Comparison of ENCODE assay signal across 8 cellular contexts in the genomic region with DNA sequence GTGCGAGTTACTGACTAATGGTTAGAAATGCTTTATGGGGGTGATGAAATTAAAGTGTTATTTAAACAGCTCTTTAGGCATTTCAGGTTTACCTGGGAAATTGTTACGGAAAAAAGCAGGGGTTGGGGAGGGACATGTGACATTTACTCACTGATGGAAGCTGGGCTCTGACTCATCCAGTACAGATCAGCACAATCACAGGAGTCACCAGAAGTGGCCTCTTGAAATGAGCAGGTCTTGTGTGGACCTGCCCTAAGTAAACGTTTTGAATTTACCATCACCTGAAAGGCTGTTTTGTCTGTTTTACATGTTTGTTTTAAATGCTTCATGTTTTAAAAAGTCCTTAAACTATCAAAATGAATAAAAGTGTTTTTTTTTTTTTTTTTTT. TPM values are rescaled to one million over a fixed set of nuclear protein-coding genes. Genes with fewer than 3 reads are reported as not detected.
A peak's percentile ranks its signal among the peaks of the same experiment; 100 is the strongest.
DNase-seq lines count a peak whose midpoint lies in the region; ATAC-seq and TF ChIP-seq lines count a peak whose summit lies in the region.

No MANE protein-coding gene starts in this region.

- 49 to 58% methylated on average over 3 of the region's 3 CpGs for WGBS in thyroid gland, 2 donors

- DNase-seq in AG08395 (ENCODE audit: low spot score) (peak; percentile 50), fibroblast of villous mesenchyme (ENCODE audit: low read depth) (peak; percentile 64), thyroid gland (peak; percentile 43 to 45), activated gamma-delta T cell (lab: John Stamatoyannopoulos, UW) (no peak)

- no peak overlapping the region for H3K27ac ChIP-seq in SU-DHL-6 (ENCODE audit: low read depth, low read length)
- H3K27ac ChIP-seq in thyroid gland, result peak overlapping the region in 2 of 3 donors; percentile 11 to 22

- H3K4me2 ChIP-seq in SU-DHL-6 (ENCODE audit: low read depth, low read length, poor library complexity, severe bottlenecking), result peak overlapping the region; percentile 77

- H3K4me3 ChIP-seq in SU-DHL-6 (ENCODE audit: insufficient read depth, low read length, poor library complexity, severe bottlenecking) (no peak overlapping the region), fibroblast of villous mesenchyme (ENCODE audit: low read depth, low read length) (no peak overlapping the region), thyroid gland (replicated peaks in 1 of 3) (no peak overlapping the region)

- peak; percentile 28 for ATAC-seq in HG03442 (IDR thresholded peaks at IDR 0.05; ENCODE audit: unreplicated experiment)
- ATAC-seq in GM21825 (IDR thresholded peaks at IDR 0.05; ENCODE audit: unreplicated experiment), result no peak
- ATAC-seq in GM18870 (IDR thresholded peaks at IDR 0.05; ENCODE audit: unreplicated experiment), result no peak

- no peaks in the 10 kb centered on the region for H3F3A ChIP-seq in SU-DHL-6 (ENCODE audit: insufficient read depth)

- intact Hi-C loops in thyroid gland (cut with DNase I), result no loop called here

- H3K79me2 ChIP-seq in SU-DHL-6 (ENCODE audit: insufficient read depth, low read length), result peaks cover 72% of the 10 kb centered on the region

- H3K9me2 ChIP-seq in SU-DHL-6 (replicated peaks; ENCODE audit: insufficient read depth, low read length), result no peaks in the 10 kb centered on the region

- TF ChIP-seq CTCF in SU-DHL-6 (IDR thresholded peaks at IDR 0.05; ENCODE audit: insufficient read depth, low read length, poor library complexity, severe bottlenecking), result no peak
- TF ChIP-seq CTCF in fibroblast of villous mesenchyme (IDR thresholded peaks at IDR 0.05; ENCODE audit: insufficient read depth, low read depth, low read length), result no peak
- no peak for TF ChIP-seq CTCF in thyroid gland (IDR thresholded peaks at IDR 0.05)

- no peaks in the 10 kb centered on the region; the same call in 1 of the 2 replicates for H4K20me1 ChIP-seq in SU-DHL-6 (ENCODE audit: low read depth, low read length)

- peaks cover 17 to 27% of the 10 kb centered on the region in 2 donors for H3K4me1 ChIP-seq in thyroid gland

- no peak for TF ChIP-seq POLR2A in thyroid gland (IDR thresholded peaks at IDR 0.05)

- H3K9me3 ChIP-seq in SU-DHL-6 (ENCODE audit: insufficient read depth, low read length) (no peaks in the 10 kb centered on the region), thyroid gland (no peaks in the 10 kb centered on the region)

- no peak overlapping the region for H2AFZ ChIP-seq in SU-DHL-6 (ENCODE audit: low read depth, low read length, severe bottlenecking)

- H3K9ac ChIP-seq in SU-DHL-6 (ENCODE audit: low read length), result no peak overlapping the region

- H3K36me3 ChIP-seq in SU-DHL-6 (ENCODE audit: low read length) (no peaks in the 10 kb centered on the region), thyroid gland (no peaks in the 10 kb centered on the region)

- no peaks in the 10 kb centered on the region for H3K27me3 ChIP-seq in SU-DHL-6 (ENCODE audit: low read length)
- no peaks in the 10 kb centered on the region for H3K27me3 ChIP-seq in thyroid gland

RNA-seq across cellular contexts. Expression of gene GLRX3, which starts 2.3 kb away (rescaled TPM):
- total RNA-seq in fibroblast of villous mesenchyme (67.6 and 75.6 TPM in 2 replicates), thyroid gland (10 to 100 TPM; 36.3 to 41.3 (median 39.7) TPM)

RNA-seq across cellular contexts. Expression of gene C10orf143, which starts 27.8 kb away (rescaled TPM):
- under 0.01 and 1.3 TPM in 2 replicates for total RNA-seq in fibroblast of villous mesenchyme
- total RNA-seq in thyroid gland, result 1 to 10 TPM; 5.0 to 8.5 (median 6.2) TPM
